ENCODE assay signal across 8 cellular contexts in genomic region chr11:61897387-61898246, GRCh38. TPM values are rescaled to one million over a fixed set of nuclear protein-coding genes. Genes with fewer than 3 reads are reported as not detected.
A peak's percentile ranks its signal among the peaks of the same experiment; 100 is the strongest.
DNase-seq lines count a peak whose midpoint lies in the region; ATAC-seq and TF ChIP-seq lines count a peak whose summit lies in the region.

No MANE protein-coding gene starts in this region.

- H3K9me3 ChIP-seq in BE2C = no peaks in the 10 kb centered on the region
- H3K9me3 ChIP-seq in effector memory CD4-positive, alpha-beta T cell (ENCODE audit: control insufficient read depth, low read length) = no peaks in the 10 kb centered on the region

- peaks cover 3% of the 10 kb centered on the region; the same call in 1 of the 2 replicates for H3K4me1 ChIP-seq in BE2C
- H3K4me1 ChIP-seq in effector memory CD4-positive, alpha-beta T cell (ENCODE audit: control insufficient read depth, insufficient read depth, low read length, poor library complexity, severe bottlenecking) = no peaks in the 10 kb centered on the region

- TF ChIP-seq CTCF in BE2C (IDR thresholded peaks at IDR 0.05; ENCODE audit: low read depth, low read length) (peak; percentile 72), mesothelial cell of epicardium (IDR thresholded peaks at IDR 0.05; ENCODE audit: unreplicated experiment) (peak; percentile 80)

- H3K4me3 ChIP-seq in BE2C (ENCODE audit: low read depth, low read length) = no peak overlapping the region
- H3K4me3 ChIP-seq in effector memory CD4-positive, alpha-beta T cell (ENCODE audit: insufficient read depth, low read depth, low read length, poor library complexity, severe bottlenecking) = no peak overlapping the region

- ATAC-seq in HG03457 (IDR thresholded peaks at IDR 0.05; ENCODE audit: unreplicated experiment) = no peak

- H3K27me3 Mint-ChIP-seq in mesothelial cell of epicardium (ENCODE audit: low read depth) = no peaks in the 10 kb centered on the region

- H3K27ac Mint-ChIP-seq in mesothelial cell of epicardium = no peak overlapping the region

- H3K36me3 ChIP-seq in BE2C = no peaks in the 10 kb centered on the region
- H3K36me3 ChIP-seq in effector memory CD4-positive, alpha-beta T cell (ENCODE audit: control insufficient read depth, insufficient read depth, low read length) = no peaks in the 10 kb centered on the region

- no peaks in the 10 kb centered on the region for H3K36me3 Mint-ChIP-seq in mesothelial cell of epicardium

- H3K27me3 ChIP-seq in BE2C = no peaks in the 10 kb centered on the region
- no peaks in the 10 kb centered on the region for H3K27me3 ChIP-seq in effector memory CD4-positive, alpha-beta T cell (replicated peaks; ENCODE audit: control insufficient read depth, insufficient read depth, low read length, poor library complexity, severe bottlenecking)

- peak; percentile 78 for DNase-seq in BE2C
- DNase-seq in HCEC 1CT = peak; percentile 29
- peak; percentile 28 for DNase-seq in NCI-H82 treated with DMSO at 0.1 percent for 48 hours (lab: John Stamatoyannopoulos, UW; ENCODE audit: unreplicated experiment)
- peak; percentile 92 for DNase-seq in activated CD8-positive, alpha-beta memory T cell treated with anti-CD3 and anti-CD28 coated beads for 24 hours
- DNase-seq in effector memory CD4-positive, alpha-beta T cell = peak; percentile 39 to 61 (median 51)
- peak; percentile 64 to 90 for DNase-seq in mesothelial cell of epicardium (ENCODE audit: low spot score in 2 of 2, unreplicated experiment in 2 of 2)
- DNase-seq in stimulated activated CD8-positive, alpha-beta memory T cell treated with anti-CD3 and anti-CD28 coated beads, Interleukin-2, amount 100 ng/mL, for 48 hours (ENCODE audit: low read depth in 2 of 2) = peak; percentile 59 to 75

- no peak overlapping the region for H3K27ac ChIP-seq in effector memory CD4-positive, alpha-beta T cell (ENCODE audit: insufficient read depth, low read length, poor library complexity, severe bottlenecking)

- no peaks in the 10 kb centered on the region for H3K9me3 Mint-ChIP-seq in mesothelial cell of epicardium

- peaks cover 3% of the 10 kb centered on the region for H3K4me1 Mint-ChIP-seq in mesothelial cell of epicardium

- H3K4me3 Mint-ChIP-seq in mesothelial cell of epicardium = no peak overlapping the region

RNA-seq across cellular contexts. Expression of gene FADS3, which starts 6.3 kb away (rescaled TPM):
- polyA plus RNA-seq in BE2C (2012; ENCODE audit: insufficient read depth, insufficient read length, low read depth) = 21.4 TPM
- 6.1 to 8.9 TPM (median 8.0 TPM) in 3 replicates for total RNA-seq in mesothelial cell of epicardium

RNA-seq across cellular contexts. Expression of gene RAB3IL1, which starts 19.7 kb away (rescaled TPM):
- polyA plus RNA-seq in BE2C (2012; ENCODE audit: insufficient read depth, insufficient read length, low read depth) = 42.9 TPM
- total RNA-seq in mesothelial cell of epicardium = 10.6 to 12.0 TPM (median 11.9 TPM) in 3 replicates

RNA-seq across cellular contexts. Expression of gene BEST1, which starts 52.5 kb away (rescaled TPM):
- polyA plus RNA-seq in BE2C (2012; ENCODE audit: insufficient read depth, insufficient read length, low read depth) = 1.5 TPM
- total RNA-seq in mesothelial cell of epicardium = 0.64 to 1.1 TPM (median 0.90 TPM) in 3 replicates

Comparison
In these comparisons a context has a peak if more than half of its experiments do, and no peak if none do; other contexts are left out.
1. DNase-seq: peak in every context shown above with its lines; median percentile 92 in activated CD8-positive, alpha-beta memory T cell treated with anti-CD3 and anti-CD28 coated beads for 24 hours; 78 in BE2C; 77 in mesothelial cell of epicardium; 67 in stimulated activated CD8-positive, alpha-beta memory T cell treated with anti-CD3 and anti-CD28 coated beads, Interleukin-2, amount 100 ng/mL, for 48 hours; 51 in effector memory CD4-positive, alpha-beta T cell; 29 in HCEC 1CT; 28 in NCI-H82 treated with DMSO at 0.1 percent for 48 hours.